ENCODE assay signal across 20 cellular contexts in the genomic region with DNA sequence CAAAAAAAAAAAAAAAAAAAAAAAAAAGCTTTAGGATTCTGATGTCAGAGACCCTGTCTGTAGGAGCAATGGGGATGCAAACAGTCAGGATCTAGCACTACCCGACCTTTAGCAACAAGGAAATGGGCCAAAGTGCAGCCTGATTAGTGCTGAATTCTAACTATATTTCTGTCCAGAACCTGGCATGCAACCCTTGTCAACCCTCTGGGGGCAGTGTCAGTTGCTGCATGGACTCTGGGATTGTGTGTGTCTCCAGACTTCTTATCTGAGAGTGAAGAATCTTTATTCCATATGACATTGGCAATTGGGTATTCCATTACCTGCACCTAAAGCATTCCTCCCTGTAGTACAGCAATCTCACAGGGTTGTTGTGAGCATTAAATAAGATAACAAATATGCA.
DNase-seq lines count a peak whose midpoint lies in the region; ATAC-seq, FAIRE-seq and TF ChIP-seq lines count a peak whose summit lies in the region.
"Had no signal": no experiment of that assay in that cellular context is flagged by ENCODE, and none has a peak within 500 bp of the region (broad histone marks: within the 10 kb centered on the region; RNA-seq: fewer than 3 reads in every experiment).

No MANE protein-coding gene starts in this region.

- H3K27ac Mint-ChIP-seq in activated CD4-positive, alpha-beta memory T cell treated with anti-CD3 and anti-CD28 coated beads, Interleukin-2, amount 10 ng/mL, durations not matched to agents 7 days and 5 days, result no peak overlapping the region
- H3K27ac Mint-ChIP-seq: CD8-positive, alpha-beta T cell had no signal

- POLR2A ChIA-PET in PC-3 (lab: Charles Lee; ENCODE audit: unreplicated experiment), result no interaction called here
- POLR2A ChIA-PET in activated CD4-positive, alpha-beta memory T cell treated with anti-CD3 and anti-CD28 coated beads, Interleukin-2, amount 10 ng/mL, durations not matched to agents 7 days and 5 days (lab: Charles Lee), result no interaction called here

- H3K9ac ChIP-seq in PC-3 (ENCODE audit: low read length), result no peak overlapping the region
- H3K9ac ChIP-seq in Karpas-422 (ENCODE audit: low read length), result no peak overlapping the region

- H3K27me3 Mint-ChIP-seq in activated CD4-positive, alpha-beta memory T cell treated with anti-CD3 and anti-CD28 coated beads, Interleukin-2, amount 10 ng/mL, durations not matched to agents 7 days and 5 days, result peaks cover 20% of the 10 kb centered on the region

- H3K9me2 ChIP-seq in PC-3 (replicated peaks; ENCODE audit: low read length) (no peaks in the 10 kb centered on the region), Karpas-422 (replicated peaks; ENCODE audit: insufficient read depth, low read length) (no peaks in the 10 kb centered on the region)

- intact Hi-C loops in PC-3 (cut with micrococcal nuclease), result no loop called here

- DNase-seq in BE2C, result no peak
- DNase-seq in ELR (ENCODE audit: low read depth), result peak; percentile 17
- DNase-seq in PC-3, result peak; percentile 20
- DNase-seq in foreskin keratinocyte, result no peak
- DNase-seq in D721Med (ENCODE audit: insufficient read length, low spot score), result no peak
- no peak for DNase-seq in Karpas-422
- DNase-seq in activated CD4-positive, alpha-beta memory T cell treated with anti-CD3 and anti-CD28 coated beads, Interleukin-2, amount 10 ng/mL, durations not matched to agents 7 days and 5 days, result no peak
- DNase-seq: Calu3; CD8-positive, alpha-beta T cell; KBM-7; MM.1S; NCI-H2029; NCI-H446 treated with DMSO at 0.1 percent for 48 hours; NCI-H526; Peyer's patch; SHP77 treated with DMSO at 0.1 percent for 48 hours; SW 1271 had no signal

- H3K4me3 Mint-ChIP-seq in activated CD4-positive, alpha-beta memory T cell treated with anti-CD3 and anti-CD28 coated beads, Interleukin-2, amount 10 ng/mL, durations not matched to agents 7 days and 5 days, result no peak overlapping the region
- H3K4me3 Mint-ChIP-seq: CD8-positive, alpha-beta T cell had no signal

- BruUV-seq in PC-3 (replicated peaks; lab: Mats Ljungman, UMichigan), result no TSS peak

- no peaks in the 10 kb centered on the region for H3F3A ChIP-seq in PC-3 (ENCODE audit: low read length, unreplicated experiment)

- H3K4me1 Mint-ChIP-seq in activated CD4-positive, alpha-beta memory T cell treated with anti-CD3 and anti-CD28 coated beads, Interleukin-2, amount 10 ng/mL, durations not matched to agents 7 days and 5 days, result no peaks in the 10 kb centered on the region

- H3K36me3 ChIP-seq in BE2C, result no peaks in the 10 kb centered on the region
- no peaks in the 10 kb centered on the region for H3K36me3 ChIP-seq in PC-3 (ENCODE audit: low read depth, low read length)
- H3K36me3 ChIP-seq in Karpas-422 (ENCODE audit: insufficient read depth, low read length), result no peaks in the 10 kb centered on the region
- H3K36me3 ChIP-seq: Peyer's patch had no signal

- TF ChIP-seq CTCF in BE2C (IDR thresholded peaks at IDR 0.05; ENCODE audit: low read depth, low read length) (peak; percentile 12; the same call in 1 of the 2 replicates), PC-3 (conservative IDR thresholded peaks at IDR 0.05; ENCODE audit: low read depth, low read length) (no peak; the same call in 1 of the 2 replicates), foreskin keratinocyte (conservative IDR thresholded peaks at IDR 0.05) (peak; percentile 5), D721Med (IDR thresholded peaks at IDR 0.05; ENCODE audit: insufficient read depth, missing control alignments) (no peak)

- no peaks in the 10 kb centered on the region for H3K9me3 Mint-ChIP-seq in activated CD4-positive, alpha-beta memory T cell treated with anti-CD3 and anti-CD28 coated beads, Interleukin-2, amount 10 ng/mL, durations not matched to agents 7 days and 5 days

- H3K4me1 ChIP-seq in BE2C (no peaks in the 10 kb centered on the region), PC-3 (ENCODE audit: insufficient read depth, low read length) (no peaks in the 10 kb centered on the region), foreskin keratinocyte (no peaks in the 10 kb centered on the region), Karpas-422 (ENCODE audit: low read length) (no peaks in the 10 kb centered on the region)
- H3K4me1 ChIP-seq: Peyer's patch had no signal

- no peak overlapping the region for H2AFZ ChIP-seq in PC-3 (ENCODE audit: low read length)
- H2AFZ ChIP-seq in Karpas-422 (ENCODE audit: low read length), result no peak overlapping the region

- H3K27me3 ChIP-seq in BE2C, result peaks cover 13% of the 10 kb centered on the region
- H3K27me3 ChIP-seq in PC-3 (ENCODE audit: low read length), result peaks cover 64% of the 10 kb centered on the region
- H3K27me3 ChIP-seq in foreskin keratinocyte, result peaks cover 15% of the 10 kb centered on the region
- 0 out of 2 replicates have a peak, but pooled peaks cover 2% of the 10 kb centered on the region for H3K27me3 ChIP-seq in Karpas-422 (ENCODE audit: low read length)
- H3K27me3 ChIP-seq: Peyer's patch had no signal

- FAIRE-seq in D721Med (lab: Jason Lieb, UNC), result no peak
- FAIRE-seq: G401.6, H54 had no signal

- no peak overlapping the region for H3K27ac ChIP-seq in PC-3 (ENCODE audit: low read length)
- no peak overlapping the region for H3K27ac ChIP-seq in foreskin keratinocyte
- no peak overlapping the region for H3K27ac ChIP-seq in Karpas-422 (ENCODE audit: low read length)
- H3K27ac ChIP-seq: C4-2B, Peyer's patch had no signal

- ATAC-seq in PC-3 (peak; percentile 57; the same call in 1 of the 2 replicates), foreskin keratinocyte (no peak)
- ATAC-seq: CD8-positive, alpha-beta T cell had no signal

- no peaks in the 10 kb centered on the region for H3K36me3 Mint-ChIP-seq in activated CD4-positive, alpha-beta memory T cell treated with anti-CD3 and anti-CD28 coated beads, Interleukin-2, amount 10 ng/mL, durations not matched to agents 7 days and 5 days (ENCODE audit: low read depth)
- H3K36me3 Mint-ChIP-seq: CD8-positive, alpha-beta T cell had no signal

- H3K79me2 ChIP-seq in PC-3 (ENCODE audit: low read length), result no peaks in the 10 kb centered on the region
- H3K79me2 ChIP-seq in Karpas-422 (ENCODE audit: low read length), result no peaks in the 10 kb centered on the region

- H3K4me3 ChIP-seq in BE2C (ENCODE audit: low read depth, low read length) (no peak overlapping the region), PC-3 (ENCODE audit: low read length) (no peak overlapping the region), Karpas-422 (ENCODE audit: low read length) (no peak overlapping the region)
- H3K4me3 ChIP-seq: Peyer's patch had no signal

- H4K20me1 ChIP-seq in PC-3 (ENCODE audit: low read length), result no peaks in the 10 kb centered on the region
- H4K20me1 ChIP-seq in Karpas-422 (ENCODE audit: insufficient read depth, low read depth, low read length), result no peaks in the 10 kb centered on the region

- H3K9me3 ChIP-seq in BE2C (no peaks in the 10 kb centered on the region), PC-3 (ENCODE audit: low read length) (no peaks in the 10 kb centered on the region), Karpas-422 (ENCODE audit: low read length) (no peaks in the 10 kb centered on the region)
- H3K9me3 ChIP-seq: Peyer's patch had no signal

- no peak overlapping the region for H3K4me2 ChIP-seq in PC-3 (ENCODE audit: low read length)
- no peak overlapping the region for H3K4me2 ChIP-seq in Karpas-422 (ENCODE audit: low read depth, low read length, poor library complexity, severe bottlenecking)

- CTCF ChIA-PET in PC-3 (lab: Charles Lee), result no interaction called here
- CTCF ChIA-PET in activated CD4-positive, alpha-beta memory T cell treated with anti-CD3 and anti-CD28 coated beads, Interleukin-2, amount 10 ng/mL, durations not matched to agents 7 days and 5 days (lab: Charles Lee), result interaction anchor here (0.6 kb wide), 1 partner anchor 218 kb away, joined by 4 read pairs; no protein-coding TSS in a partner anchor

Comparison
In these comparisons a context has a peak if more than half of its experiments do, and no peak if none do; other contexts are left out.
1. DNase-seq: peak in ELR (single experiment) and PC-3 (single experiment); none in BE2C (single experiment), foreskin keratinocyte (0 of 2), D721Med (single experiment), Karpas-422 (single experiment) and activated CD4-positive, alpha-beta memory T cell treated with anti-CD3 and anti-CD28 coated beads, Interleukin-2, amount 10 ng/mL, durations not matched to agents 7 days and 5 days (single experiment).
2. CTCF ChIP-seq: peak in BE2C (single experiment) and foreskin keratinocyte (single experiment); none in PC-3 (single experiment) and D721Med (single experiment).